ENCODE assay signal across 8 cellular contexts in genomic region chr15:31346367-31347066, GRCh38. TPM values are rescaled to one million over a fixed set of nuclear protein-coding genes. Genes with fewer than 3 reads are reported as not detected.
A peak's percentile ranks its signal among the peaks of the same experiment; 100 is the strongest.
DNase-seq lines count a peak whose midpoint lies in the region; ATAC-seq and TF ChIP-seq lines count a peak whose summit lies in the region.

No MANE protein-coding gene starts in this region.

- no peak overlapping the region for H2AFZ ChIP-seq in PC-9

- H3K79me2 ChIP-seq in PC-9 (ENCODE audit: low read depth) = no peaks in the 10 kb centered on the region

- peaks cover 32 to 100% (median 80%) of the 10 kb centered on the region in 3 donors for H3K4me1 ChIP-seq in esophagus squamous epithelium
- no peaks in the 10 kb centered on the region for H3K4me1 ChIP-seq in PC-9 (replicated peaks; ENCODE audit: insufficient read depth)

- no TSS peak for BruUV-seq in PC-9 (replicated peaks; lab: Mats Ljungman, UMichigan)

- H3K27ac ChIP-seq in esophagus squamous epithelium (peak overlapping the region; percentile 53 to 77 (median 68)), PC-9 (no peak overlapping the region)

- H3K36me3 Mint-ChIP-seq in CD14-positive monocyte = peaks cover 30 to 73% of the 10 kb centered on the region in 2 donors

- no peaks in the 10 kb centered on the region for H3F3A ChIP-seq in PC-9 (ENCODE audit: insufficient read depth, low read depth)

- ATAC-seq in HG03439 (IDR thresholded peaks at IDR 0.05; ENCODE audit: unreplicated experiment) = peak; percentile 43

- TF ChIP-seq POLR2A in GM19099 (IDR thresholded peaks at IDR 0.05; ENCODE audit: extremely low read depth, insufficient read length, low read depth) (peak; percentile 51), esophagus squamous epithelium (IDR thresholded peaks at IDR 0.05) (peak in 1 of 4 donors; percentile 7)

- H3K4me3 Mint-ChIP-seq in CD14-positive monocyte = no peak overlapping the region

- H3K27me3 ChIP-seq in esophagus squamous epithelium = no peaks in the 10 kb centered on the region
- peaks cover 81% of the 10 kb centered on the region for H3K27me3 ChIP-seq in PC-9 (ENCODE audit: insufficient read depth, low read depth)

- CTCF ChIA-PET in PC-9 (lab: Charles Lee) = no interaction called here

- no peak overlapping the region for H3K4me2 ChIP-seq in PC-9

- TF ChIP-seq CTCF in CD14-positive monocyte (IDR thresholded peaks at IDR 0.05) (no peak), esophagus squamous epithelium (IDR thresholded peaks at IDR 0.05) (no peak), PC-9 (conservative IDR thresholded peaks at IDR 0.05) (no peak)

- H3K27me3 Mint-ChIP-seq in CD14-positive monocyte (ENCODE audit: low read depth in 3 of 3) = no peaks in the 10 kb centered on the region

- no peaks in the 10 kb centered on the region for H3K9me3 Mint-ChIP-seq in CD14-positive monocyte

- intact Hi-C loops in CD14-positive monocyte (cut with micrococcal nuclease) = no loop called here
- intact Hi-C loops in esophagus squamous epithelium (cut with DNase I) = no loop called here
- intact Hi-C loops in PC-9 (cut with micrococcal nuclease; ENCODE audit: unreplicated experiment) = no loop called here

- H3K36me3 ChIP-seq in esophagus squamous epithelium (peaks cover 0 to 40% (median 0%) of the 10 kb centered on the region in 3 donors), PC-9 (ENCODE audit: low read depth) (no peaks in the 10 kb centered on the region)

- H3K9me3 ChIP-seq in esophagus squamous epithelium (no peaks in the 10 kb centered on the region), PC-9 (ENCODE audit: insufficient read depth, low read depth) (no peaks in the 10 kb centered on the region)

- no peaks in the 10 kb centered on the region for H4K20me1 ChIP-seq in PC-9 (ENCODE audit: insufficient read depth)

- peak overlapping the region in 4 of 7 donors; percentile 36 to 80 (median 65) for H3K27ac Mint-ChIP-seq in CD14-positive monocyte

- WGBS in esophagus squamous epithelium, 2 donors = 54 to 73% methylated on average over 5 to 10 of the region's 14 CpGs

- POLR2A ChIA-PET in PC-9 (lab: Charles Lee; ENCODE audit: unreplicated experiment) = no interaction called here

- DNase-seq in CD14-positive monocyte (ENCODE audit: low spot score) = no peak
- no peak for DNase-seq in esophagus squamous epithelium (lab: John Stamatoyannopoulos, UW)
- DNase-seq in PC-9 = no peak
- no peak for DNase-seq in mesenteric fat pad (ENCODE audit: low spot score)
- DNase-seq in NCI-H748 treated with DMSO at 0.1 percent for 48 hours (lab: John Stamatoyannopoulos, UW) = no peak
- no peak for DNase-seq in anterior cingulate cortex (lab: John Stamatoyannopoulos, UW)

- H3K4me3 ChIP-seq in esophagus squamous epithelium (peak overlapping the region in 2 of 4 donors; percentile 8 to 44), PC-9 (no peak overlapping the region)

- H3K9me2 ChIP-seq in PC-9 (ENCODE audit: insufficient read depth) = no peaks in the 10 kb centered on the region

- H3K4me1 Mint-ChIP-seq in CD14-positive monocyte = peaks cover 86% of the 10 kb centered on the region

RNA-seq across cellular contexts. Expression of gene KLF13, which starts 19.9 kb away (rescaled TPM):
- polyA plus RNA-seq in CD14-positive monocyte = 10 to 100 TPM; 22.5 to 28.0 TPM
- total RNA-seq in esophagus squamous epithelium (10 to 100 TPM; 16.4 to 54.6 (median 41.8) TPM), PC-9 (2021) (2.5 and 3.4 TPM in 2 replicates), mesenteric fat pad (41.8 TPM)
